In the genomic region with DNA sequence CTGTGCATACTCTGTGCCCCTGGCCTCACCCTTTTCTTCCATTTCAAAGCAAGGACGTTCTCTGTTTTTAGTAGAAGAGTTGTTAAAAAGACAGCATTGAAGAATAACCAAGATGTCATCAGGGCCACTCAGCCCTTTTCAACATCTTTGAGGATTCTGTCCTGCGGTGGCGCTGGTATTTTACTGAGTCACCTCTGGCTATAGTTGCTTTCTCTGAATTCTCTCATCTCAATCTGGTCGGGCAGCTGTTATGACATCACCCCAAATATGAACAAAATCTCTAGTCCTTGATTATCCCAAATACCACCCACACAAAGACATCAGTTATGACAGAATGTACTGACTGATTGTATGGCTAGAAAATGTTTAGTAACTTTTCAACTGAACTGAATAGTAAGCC, we compare ENCODE assay signal across 17 cellular contexts.
A peak's percentile ranks its signal among the peaks of the same experiment; 100 is the strongest.
DNase-seq lines count a peak whose midpoint lies in the region; ATAC-seq and TF ChIP-seq lines count a peak whose summit lies in the region.
"Had no signal": no experiment of that assay in that cellular context is flagged by ENCODE, and none has a peak within 500 bp of the region (broad histone marks: within the 10 kb centered on the region; RNA-seq: fewer than 3 reads in every experiment).

No MANE protein-coding gene starts in this region.

- peaks cover 18% of the 10 kb centered on the region for H3K4me1 Mint-ChIP-seq in neural crest cell
- H3K4me1 Mint-ChIP-seq: activated CD8-positive, alpha-beta memory T cell treated with anti-CD3 and anti-CD28 coated beads, Interleukin-2, amount 10 ng/mL, durations not matched to agents 7 days and 5 days; activated naive CD8-positive, alpha-beta T cell treated with anti-CD3 and anti-CD28 coated beads, Interleukin-2, amount 10 ng/mL, durations not matched to agents 7 days and 5 days; memory B cell had no signal

- ATAC-seq in Right ventricle myocardium superior (ENCODE audit: poor library complexity) (no peak), GM18517 (IDR thresholded peaks at IDR 0.05; ENCODE audit: unreplicated experiment) (no peak)
- ATAC-seq: activated CD8-positive, alpha-beta memory T cell treated with anti-CD3 and anti-CD28 coated beads, Interleukin-2, amount 10 ng/mL, durations not matched to agents 7 days and 5 days had no signal

- peaks cover 11% of the 10 kb centered on the region for H3K36me3 Mint-ChIP-seq in neural crest cell (ENCODE audit: low read depth)
- H3K36me3 Mint-ChIP-seq: activated CD8-positive, alpha-beta memory T cell treated with anti-CD3 and anti-CD28 coated beads, Interleukin-2, amount 10 ng/mL, durations not matched to agents 7 days and 5 days; activated naive CD8-positive, alpha-beta T cell treated with anti-CD3 and anti-CD28 coated beads, Interleukin-2, amount 10 ng/mL, durations not matched to agents 7 days and 5 days; memory B cell had no signal

- TF ChIP-seq EP300 in tibial nerve (IDR thresholded peaks at IDR 0.05): no peak

- peaks cover 23% of the 10 kb centered on the region for H3K9me3 Mint-ChIP-seq in neural crest cell
- H3K9me3 Mint-ChIP-seq: activated naive CD8-positive, alpha-beta T cell treated with anti-CD3 and anti-CD28 coated beads, Interleukin-2, amount 10 ng/mL, durations not matched to agents 7 days and 5 days; memory B cell had no signal

- no peaks in the 10 kb centered on the region for H3K9me3 ChIP-seq in MG63
- no peaks in the 10 kb centered on the region for H3K9me3 ChIP-seq in tibial nerve
- H3K9me3 ChIP-seq: Peyer's patch, prostate gland had no signal

- DNase-seq in COLO829 (ENCODE audit: low spot score): peak; percentile 57
- DNase-seq in MG63: peak; percentile 2
- peak; percentile 91 for DNase-seq in dedifferentiated amniotic fluid mesenchymal stem cell (ENCODE audit: extremely low spot score)
- no peak for DNase-seq in neural crest cell (ENCODE audit: low read depth, low spot score)
- no peak for DNase-seq in GM19238 (ENCODE audit: insufficient read length, low spot score)
- no peak for DNase-seq in tibial nerve (ENCODE audit: low spot score in 2 of 2)
- DNase-seq in Right ventricle myocardium superior: no peak
- DNase-seq: activated CD8-positive, alpha-beta memory T cell treated with anti-CD3 and anti-CD28 coated beads, Interleukin-2, amount 10 ng/mL, durations not matched to agents 7 days and 5 days; activated naive CD8-positive, alpha-beta T cell treated with anti-CD3 and anti-CD28 coated beads, Interleukin-2, amount 10 ng/mL, durations not matched to agents 7 days and 5 days; C1 segment of cervical spinal cord; NCI-H1092; NCI-H446 treated with DMSO at 0.1 percent for 48 hours; Peyer's patch; stimulated activated naive CD4-positive, alpha-beta T cell had no signal

- peak overlapping the region; percentile 23 for H3K27ac Mint-ChIP-seq in neural crest cell (ENCODE audit: unreplicated experiment)
- H3K27ac Mint-ChIP-seq: activated CD8-positive, alpha-beta memory T cell treated with anti-CD3 and anti-CD28 coated beads, Interleukin-2, amount 10 ng/mL, durations not matched to agents 7 days and 5 days; activated naive CD8-positive, alpha-beta T cell treated with anti-CD3 and anti-CD28 coated beads, Interleukin-2, amount 10 ng/mL, durations not matched to agents 7 days and 5 days; memory B cell had no signal

- no peak overlapping the region for H3K4me3 ChIP-seq in MG63
- no peak overlapping the region for H3K4me3 ChIP-seq in tibial nerve
- H3K4me3 ChIP-seq: Peyer's patch, prostate gland had no signal

- intact Hi-C loops in Right ventricle myocardium superior (cut with DNase I): no loop called here

- TF ChIP-seq POLR2A in tibial nerve (IDR thresholded peaks at IDR 0.05): no peak

- H3K36me3 ChIP-seq in MG63 (no peaks in the 10 kb centered on the region), tibial nerve (no peaks in the 10 kb centered on the region)
- H3K36me3 ChIP-seq: Peyer's patch, prostate gland had no signal

- H3K4me3 Mint-ChIP-seq in neural crest cell: peak overlapping the region; percentile 3
- H3K4me3 Mint-ChIP-seq: activated CD8-positive, alpha-beta memory T cell treated with anti-CD3 and anti-CD28 coated beads, Interleukin-2, amount 10 ng/mL, durations not matched to agents 7 days and 5 days; activated naive CD8-positive, alpha-beta T cell treated with anti-CD3 and anti-CD28 coated beads, Interleukin-2, amount 10 ng/mL, durations not matched to agents 7 days and 5 days; memory B cell had no signal

- H3K27me3 ChIP-seq in MG63 (no peaks in the 10 kb centered on the region), tibial nerve (no peaks in the 10 kb centered on the region)
- H3K27me3 ChIP-seq: Peyer's patch had no signal

- H3K4me1 ChIP-seq in tibial nerve: no peaks in the 10 kb centered on the region
- H3K4me1 ChIP-seq: Peyer's patch, prostate gland had no signal

- 25 to 27% methylated on average over 4 of the region's 4 CpGs for WGBS in tibial nerve, 2 donors

- H3K27ac ChIP-seq in tibial nerve: peak overlapping the region in 1 of 4 donors; percentile 56
- H3K27ac ChIP-seq: Peyer's patch, prostate gland had no signal

- no peaks in the 10 kb centered on the region for H3K27me3 Mint-ChIP-seq in neural crest cell (ENCODE audit: low read depth)
- H3K27me3 Mint-ChIP-seq: activated CD8-positive, alpha-beta memory T cell treated with anti-CD3 and anti-CD28 coated beads, Interleukin-2, amount 10 ng/mL, durations not matched to agents 7 days and 5 days; activated naive CD8-positive, alpha-beta T cell treated with anti-CD3 and anti-CD28 coated beads, Interleukin-2, amount 10 ng/mL, durations not matched to agents 7 days and 5 days; memory B cell had no signal

- TF ChIP-seq CTCF in neural crest cell (conservative IDR thresholded peaks at IDR 0.05) (no peak), tibial nerve (IDR thresholded peaks at IDR 0.05) (no peak)

Comparison
In these comparisons a context has a peak if more than half of its experiments do, and no peak if none do; other contexts are left out.
1. DNase-seq: peak in COLO829 (single experiment), MG63 (single experiment) and dedifferentiated amniotic fluid mesenchymal stem cell (single experiment); none in neural crest cell (single experiment), GM19238 (single experiment), tibial nerve (0 of 2) and Right ventricle myocardium superior (single experiment).